In genomic region chr16:1492923-1493745, GRCh38 we compare ENCODE assay signal across 8 cellular contexts. TPM values are rescaled to one million over a fixed set of nuclear protein-coding genes. Genes with fewer than 3 reads are reported as not detected.
DNase-seq lines count a peak whose midpoint lies in the region; TF ChIP-seq lines count a peak whose summit lies in the region.

Gene TELO2 (plus strand): TSS chr16:1493360. CDS start chr16:1494282, 922 bp downstream.

- no peak for TF ChIP-seq CTCF in NB4 (IDR thresholded peaks at IDR 0.05; ENCODE audit: low read depth, low read length)
- no peak for TF ChIP-seq CTCF in right atrium auricular region (IDR thresholded peaks at IDR 0.05)

- under 1% methylated on average over 89 of the region's 89 CpGs for WGBS in urinary bladder

- peak within 1 kb of the TSS; percentile 82 for H3K4me3 ChIP-seq in H7 (ENCODE audit: insufficient read depth, low read depth, low read length)
- peak within 1 kb of the TSS; percentile 79 for H3K4me3 ChIP-seq in NB4 (ENCODE audit: low read depth, low read length)
- peak within 1 kb of the TSS; percentile 76 to 80 for H3K4me3 ChIP-seq in right atrium auricular region
- peak within 1 kb of the TSS; percentile 60 for H3K4me3 ChIP-seq in urinary bladder (ENCODE audit: low read depth, low read length)

- H3K27ac ChIP-seq in right atrium auricular region (peak within 1 kb of the TSS; percentile 92 to 95), urinary bladder (ENCODE audit: low read depth) (peak within 1 kb of the TSS; percentile 64)

- DNase-seq in DMS79 treated with DMSO at 0.1 percent for 48 hours (lab: John Stamatoyannopoulos, UW) = peak; percentile 47
- DNase-seq in H7 = peak; percentile 100
- DNase-seq in NB4 (ENCODE audit: low read depth) = peak; percentile 81
- peak; percentile 76 for DNase-seq in T-helper 22 cell (ENCODE audit: low read depth)
- peak in 57 of 58 donors; percentile 25 to 86 (median 74) for DNase-seq in anterior cingulate cortex (lab: John Stamatoyannopoulos, UW)
- DNase-seq in right atrium auricular region (ENCODE audit: low spot score) = peak; percentile 70
- DNase-seq in pulmonary artery endothelial cell (ENCODE audit: low read depth, low spot score) = no peak

- H3K4me1 ChIP-seq in right atrium auricular region = peaks cover 0 to 30% of the 10 kb centered on the region in 2 donors
- no peaks in the 10 kb centered on the region for H3K4me1 ChIP-seq in urinary bladder (ENCODE audit: insufficient read depth)

- H3K9me3 ChIP-seq in right atrium auricular region = no peaks in the 10 kb centered on the region

- peaks cover 11% of the 10 kb centered on the region for H3K36me3 ChIP-seq in H7 (replicated peaks; ENCODE audit: control insufficient read depth, insufficient read depth, low read length)
- H3K36me3 ChIP-seq in right atrium auricular region = peaks cover 26% of the 10 kb centered on the region
- H3K36me3 ChIP-seq in urinary bladder (ENCODE audit: insufficient read depth) = peaks cover 2% of the 10 kb centered on the region

- H3K27me3 ChIP-seq in H7 (ENCODE audit: control insufficient read depth, insufficient read depth, low read length) = no peaks in the 10 kb centered on the region
- no peaks in the 10 kb centered on the region for H3K27me3 ChIP-seq in right atrium auricular region

- TF ChIP-seq POLR2A in NB4 (IDR thresholded peaks at IDR 0.05; ENCODE audit: extremely low read depth, insufficient read length) = peak; percentile 25

RNA-seq across cellular contexts. Expression of gene TELO2, which starts in this region (rescaled TPM):
- 50.2 and 60.3 TPM in 2 replicates for total RNA-seq in H7 (2014; rRNA removed; shearing (Covaris generic))
- total RNA-seq in right atrium auricular region (10 to 100 TPM; 11.3 to 11.5 TPM), pulmonary artery endothelial cell (19.1 and 22.9 TPM in 2 replicates), urinary bladder (10.6 TPM)
- 39.7 TPM for polyA plus RNA-seq in urinary bladder
